8 cellular contexts compared by ENCODE assay signal in genomic region chrX:24153175-24153795, GRCh38. TPM values are rescaled to one million over a fixed set of nuclear protein-coding genes. Genes with fewer than 3 reads are reported as not detected.
A peak's percentile ranks its signal among the peaks of the same experiment; 100 is the strongest.
DNase-seq lines count a peak whose midpoint lies in the region; ATAC-seq lines count a peak whose summit lies in the region.

No MANE protein-coding gene starts in this region.

- H3K9me3 Mint-ChIP-seq in activated naive CD8-positive, alpha-beta T cell treated with anti-CD3 and anti-CD28 coated beads, Interleukin-2, amount 50 U/mL, for 24 hours = no peaks in the 10 kb centered on the region
- H3K9me3 Mint-ChIP-seq in natural killer cell treated with Interleukin-12 subunit alpha and Interleukin-12 subunit beta and Interleukin-15 and Interleukin-18, amount 100 ng/mL, for 72 hours = no peaks in the 10 kb centered on the region

- peaks cover 59% of the 10 kb centered on the region for H3K4me1 Mint-ChIP-seq in activated naive CD8-positive, alpha-beta T cell treated with anti-CD3 and anti-CD28 coated beads, Interleukin-2, amount 50 U/mL, for 24 hours
- peaks cover 44 to 65% of the 10 kb centered on the region in 2 donors for H3K4me1 Mint-ChIP-seq in natural killer cell treated with Interleukin-12 subunit alpha and Interleukin-12 subunit beta and Interleukin-15 and Interleukin-18, amount 100 ng/mL, for 72 hours (ENCODE audit: low read depth in 2 of 2)

- H3K27me3 Mint-ChIP-seq in activated naive CD8-positive, alpha-beta T cell treated with anti-CD3 and anti-CD28 coated beads, Interleukin-2, amount 50 U/mL, for 24 hours = no peaks in the 10 kb centered on the region
- no peaks in the 10 kb centered on the region for H3K27me3 Mint-ChIP-seq in natural killer cell treated with Interleukin-12 subunit alpha and Interleukin-12 subunit beta and Interleukin-15 and Interleukin-18, amount 100 ng/mL, for 72 hours

- no peak for ATAC-seq in activated naive CD8-positive, alpha-beta T cell treated with anti-CD3 and anti-CD28 coated beads, Interleukin-2, amount 50 U/mL, for 24 hours
- ATAC-seq in natural killer cell treated with Interleukin-12 subunit alpha and Interleukin-12 subunit beta and Interleukin-15 and Interleukin-18, amount 100 ng/mL, for 72 hours = no peak
- no peak for ATAC-seq in GM19397 (IDR thresholded peaks at IDR 0.05; ENCODE audit: unreplicated experiment)
- ATAC-seq in HG02870 (IDR thresholded peaks at IDR 0.05; ENCODE audit: unreplicated experiment) = no peak
- no peak for ATAC-seq in HG03342 (IDR thresholded peaks at IDR 0.05; ENCODE audit: unreplicated experiment)

- peaks cover 29% of the 10 kb centered on the region for H3K36me3 Mint-ChIP-seq in activated naive CD8-positive, alpha-beta T cell treated with anti-CD3 and anti-CD28 coated beads, Interleukin-2, amount 50 U/mL, for 24 hours (ENCODE audit: low read depth)
- H3K36me3 Mint-ChIP-seq in natural killer cell treated with Interleukin-12 subunit alpha and Interleukin-12 subunit beta and Interleukin-15 and Interleukin-18, amount 100 ng/mL, for 72 hours = peaks cover 18% of the 10 kb centered on the region

- in situ Hi-C loops in KBM-7 (cut with MboI; ENCODE audit: low pct_unique_long_range_greater_than_20kb, low sequenced_read_pairs) = no loop called here

- peak; percentile 25 for DNase-seq in D341Med (ENCODE audit: low spot score)
- DNase-seq in KBM-7 = peak; percentile 81
- DNase-seq in activated naive CD8-positive, alpha-beta T cell treated with anti-CD3 and anti-CD28 coated beads, Interleukin-2, amount 50 U/mL, for 24 hours = peak; percentile 12
- no peak for DNase-seq in natural killer cell treated with Interleukin-12 subunit alpha and Interleukin-12 subunit beta and Interleukin-15 and Interleukin-18, amount 100 ng/mL, for 72 hours (ENCODE audit: low spot score)
- DNase-seq in HCEC 1CT = no peak

- H3K27ac Mint-ChIP-seq in activated naive CD8-positive, alpha-beta T cell treated with anti-CD3 and anti-CD28 coated beads, Interleukin-2, amount 50 U/mL, for 24 hours = peak overlapping the region; percentile 87
- peak overlapping the region; percentile 91 to 99 for H3K27ac Mint-ChIP-seq in natural killer cell treated with Interleukin-12 subunit alpha and Interleukin-12 subunit beta and Interleukin-15 and Interleukin-18, amount 100 ng/mL, for 72 hours

- peak overlapping the region; percentile 87 for H3K4me3 Mint-ChIP-seq in activated naive CD8-positive, alpha-beta T cell treated with anti-CD3 and anti-CD28 coated beads, Interleukin-2, amount 50 U/mL, for 24 hours
- peak overlapping the region; percentile 98 for H3K4me3 Mint-ChIP-seq in natural killer cell treated with Interleukin-12 subunit alpha and Interleukin-12 subunit beta and Interleukin-15 and Interleukin-18, amount 100 ng/mL, for 72 hours

RNA-seq across cellular contexts. Expression of gene ZFX, which starts 3.8 kb away (rescaled TPM):
- total RNA-seq in natural killer cell treated with Interleukin-12 subunit alpha and Interleukin-12 subunit beta and Interleukin-15 and Interleukin-18, amount 100 ng/mL, for 72 hours = 10 to 100 TPM; 57.7 to 78.1 TPM

Comparison
In these comparisons a context has a peak if more than half of its experiments do, and no peak if none do; other contexts are left out.
1. DNase-seq: peak in D341Med (single experiment), KBM-7 (single experiment) and activated naive CD8-positive, alpha-beta T cell treated with anti-CD3 and anti-CD28 coated beads, Interleukin-2, amount 50 U/mL, for 24 hours (single experiment); none in natural killer cell treated with Interleukin-12 subunit alpha and Interleukin-12 subunit beta and Interleukin-15 and Interleukin-18, amount 100 ng/mL, for 72 hours (single experiment) and HCEC 1CT (single experiment).